ENCODE assay signal across 8 cellular contexts in the genomic region with DNA sequence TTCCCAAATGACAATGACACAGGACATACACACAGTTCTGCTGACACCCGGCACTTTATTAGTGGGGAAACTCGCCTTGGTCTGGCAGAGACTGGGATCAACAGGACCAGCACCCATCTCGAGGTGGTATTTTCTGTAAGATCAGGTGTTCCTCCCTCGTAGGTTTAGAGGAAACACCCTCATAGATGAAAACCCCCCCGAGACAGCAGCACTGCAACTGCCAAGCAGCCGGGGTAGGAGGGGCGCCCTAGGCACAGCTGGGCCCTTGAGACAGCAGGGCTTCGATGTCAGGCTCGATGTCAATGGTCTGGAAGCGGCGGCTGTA. TPM values are rescaled to one million over a fixed set of nuclear protein-coding genes. Genes with fewer than 3 reads are reported as not detected.
DNase-seq lines count a peak whose midpoint lies in the region; ATAC-seq, FAIRE-seq and TF ChIP-seq lines count a peak whose summit lies in the region.
"Not testable (repeated sequence)": the region's sequence is repeated elsewhere in the genome, so short reads cannot be mapped to it uniquely, and the experiment has no call there.

No MANE protein-coding gene starts in this region.

- peak overlapping the region; percentile 78 for H3K27ac ChIP-seq in CD4-positive, alpha-beta T cell (ENCODE audit: low read depth, low read length)
- H3K27ac ChIP-seq in HL-60 (replicated peaks) (peak overlapping the region; percentile 92), adrenal gland (peak overlapping the region; percentile 87 to 95 (median 90)), endothelial cell of umbilical vein (ENCODE audit: insufficient read depth, low read depth, low read length) (peak overlapping the region; percentile 60), layer of hippocampus (ENCODE audit: low read depth, low read length) (peak overlapping the region; percentile 90)
- not testable (repeated sequence) for H3K27ac ChIP-seq in thymus (ENCODE audit: low read depth)

- H3K79me2 ChIP-seq in endothelial cell of umbilical vein (ENCODE audit: control insufficient read depth, insufficient read depth, low read length): peaks cover 18% of the 10 kb centered on the region

- peaks cover 49% of the 10 kb centered on the region for H3K36me3 Mint-ChIP-seq in CD4-positive, alpha-beta T cell (ENCODE audit: low read depth)
- H3K36me3 Mint-ChIP-seq in T-helper 1 cell treated with Interleukin-12 subunit alpha and Interleukin-12 subunit beta and Interleukin-4 antibody, amounts not matched to agents 30 μg/mL and 1 μg/mL, for 36 hours (ENCODE audit: low read depth): peaks cover 37% of the 10 kb centered on the region
- peaks cover 35% of the 10 kb centered on the region for H3K36me3 Mint-ChIP-seq in osteocyte (ENCODE audit: unreplicated experiment)

- not testable (repeated sequence) for H3K9me1 ChIP-seq in endothelial cell of umbilical vein (replicated peaks; ENCODE audit: control insufficient read depth, extremely low read depth, insufficient read depth, low read length)

- TF ChIP-seq POLR2A in adrenal gland (IDR thresholded peaks at IDR 0.05); endothelial cell of umbilical vein (IDR thresholded peaks at IDR 0.05; ENCODE audit: low read depth, low read length): not testable (repeated sequence)

- intact Hi-C loops in CD4-positive, alpha-beta T cell (cut with DNase I, micrococcal nuclease): loop anchor here in 1 of 2 experiments (5.0 kb wide), 1 partner anchor 55 kb away; the partner anchor contains the start of genes RHOA and TCTA
- intact Hi-C loops in adrenal gland (cut with DNase I): loop anchor here in 1 of 2 donors (10.0 kb wide), 1 partner anchor 48 kb away; no protein-coding TSS in a partner anchor
- intact Hi-C loops in endothelial cell of umbilical vein (cut with micrococcal nuclease): not testable (repeated sequence)

- H3K27me3 Mint-ChIP-seq in CD4-positive, alpha-beta T cell; T-helper 1 cell treated with Interleukin-12 subunit alpha and Interleukin-12 subunit beta and Interleukin-4 antibody, amounts not matched to agents 30 μg/mL and 1 μg/mL, for 36 hours (ENCODE audit: low read depth); osteocyte (ENCODE audit: unreplicated experiment): not testable (repeated sequence)

- FAIRE-seq in endothelial cell of umbilical vein (lab: Jason Lieb, UNC): not testable (repeated sequence)

- H4K20me1 ChIP-seq in endothelial cell of umbilical vein (replicated peaks; ENCODE audit: control insufficient read depth, extremely low read depth, insufficient read depth, low read length): not testable (repeated sequence)

- H3K27me3 ChIP-seq in CD4-positive, alpha-beta T cell (ENCODE audit: control insufficient read depth, insufficient read depth, low read length); HL-60 (ENCODE audit: insufficient read depth, poor library complexity, severe bottlenecking); adrenal gland; endothelial cell of umbilical vein (ENCODE audit: control insufficient read depth in 2 of 2, insufficient read depth in 2 of 2, low read length in 2 of 2); layer of hippocampus (ENCODE audit: control insufficient read depth, insufficient read depth, low read length); thymus (ENCODE audit: control insufficient read depth, insufficient read depth): not testable (repeated sequence)

- WGBS in adrenal gland, 4 donors: 36 to 60% (median 43%) methylated on average over 4 to 11 of the region's 11 CpGs
- 28% methylated on average over 9 of the region's 11 CpGs for WGBS in thymus

- BruUV-seq in endothelial cell of umbilical vein (replicated peaks; lab: Mats Ljungman, UMichigan): not testable (repeated sequence)

- H2AFZ ChIP-seq in endothelial cell of umbilical vein (ENCODE audit: low read depth, low read length): not testable (repeated sequence)

- not testable (repeated sequence) for H3K9me3 Mint-ChIP-seq in CD4-positive, alpha-beta T cell; T-helper 1 cell treated with Interleukin-12 subunit alpha and Interleukin-12 subunit beta and Interleukin-4 antibody, amounts not matched to agents 30 μg/mL and 1 μg/mL, for 36 hours; osteocyte (ENCODE audit: unreplicated experiment)

- H3K4me3 Mint-ChIP-seq in CD4-positive, alpha-beta T cell: peak overlapping the region; percentile 94
- peak overlapping the region; percentile 97 for H3K4me3 Mint-ChIP-seq in T-helper 1 cell treated with Interleukin-12 subunit alpha and Interleukin-12 subunit beta and Interleukin-4 antibody, amounts not matched to agents 30 μg/mL and 1 μg/mL, for 36 hours
- H3K4me3 Mint-ChIP-seq in osteocyte (ENCODE audit: unreplicated experiment): peak overlapping the region; percentile 87

- H3K4me1 ChIP-seq in adrenal gland (replicated peaks in 1 of 2) (peaks cover 20 to 43% of the 10 kb centered on the region in 2 donors), endothelial cell of umbilical vein (ENCODE audit: control insufficient read depth, extremely low read depth, insufficient read depth, low read length) (peaks cover 38% of the 10 kb centered on the region)
- not testable (repeated sequence) for H3K4me1 ChIP-seq in thymus (ENCODE audit: control insufficient read depth, insufficient read depth, low read length)

- H3K4me3 ChIP-seq in HL-60 (replicated peaks; ENCODE audit: insufficient read depth, low read length): peak overlapping the region; percentile 51
- peak overlapping the region in 3 of 4 donors; percentile 3 to 80 (median 63) for H3K4me3 ChIP-seq in adrenal gland
- H3K4me3 ChIP-seq in endothelial cell of umbilical vein (replicated peaks in 1 of 3; ENCODE audit: insufficient read depth in 1 of 3, low read depth in 1 of 3, low read length in 3 of 3): peak overlapping the region; percentile 25 to 76 (median 71)
- peak overlapping the region; percentile 76 for H3K4me3 ChIP-seq in thymus (ENCODE audit: low read length)

- CTCF ChIA-PET in CD4-positive, alpha-beta T cell (lab: Charles Lee): interaction anchor here (0.6 to 7.8 kb wide), 3 partner anchors 17 to 92 kb away, joined by 3 to 32 read pairs (median 5); partner anchors contain the start of gene USP4
- CTCF ChIA-PET in endothelial cell of umbilical vein (lab: Charles Lee): interaction anchor here (0.7 to 8.2 kb wide), 3 partner anchors 12 to 92 kb away, joined by 3 to 68 read pairs (median 5); partner anchors contain the start of gene USP4

- H3K9me3 ChIP-seq in CD4-positive, alpha-beta T cell (ENCODE audit: control insufficient read depth, low read length); adrenal gland (replicated peaks in 1 of 3); endothelial cell of umbilical vein (replicated peaks; ENCODE audit: control insufficient read depth, insufficient read depth, low read length); thymus (ENCODE audit: control insufficient read depth): not testable (repeated sequence)

- peak overlapping the region; percentile 81 for H3K9ac ChIP-seq in endothelial cell of umbilical vein (replicated peaks; ENCODE audit: extremely low read depth, insufficient read depth, low read length)

- peaks cover 31% of the 10 kb centered on the region for H3K4me1 Mint-ChIP-seq in CD4-positive, alpha-beta T cell (ENCODE audit: low read depth)
- H3K4me1 Mint-ChIP-seq in T-helper 1 cell treated with Interleukin-12 subunit alpha and Interleukin-12 subunit beta and Interleukin-4 antibody, amounts not matched to agents 30 μg/mL and 1 μg/mL, for 36 hours (ENCODE audit: low read depth): peaks cover 28% of the 10 kb centered on the region
- H3K4me1 Mint-ChIP-seq in osteocyte (ENCODE audit: unreplicated experiment): peaks cover 47% of the 10 kb centered on the region

- peaks cover 0 to 41% of the 10 kb centered on the region in 2 donors for H3K36me3 ChIP-seq in adrenal gland (replicated peaks in 1 of 2)
- H3K36me3 ChIP-seq in endothelial cell of umbilical vein (ENCODE audit: control insufficient read depth in 2 of 2, extremely low read depth in 1 of 2, insufficient read depth in 2 of 2, low read length in 2 of 2): peaks cover 7 to 11% of the 10 kb centered on the region in 2 experiments
- peaks cover 48% of the 10 kb centered on the region for H3K36me3 ChIP-seq in thymus (ENCODE audit: control insufficient read depth, insufficient read depth)

- dilution Hi-C loops in endothelial cell of umbilical vein (cut with MboI; ENCODE audit: extremely low pct_ligation_motif_present, low sequenced_read_pairs): not testable (repeated sequence)

- peak overlapping the region; percentile 45 for H3K4me2 ChIP-seq in endothelial cell of umbilical vein (ENCODE audit: insufficient read depth, low read length)

- ATAC-seq in CD4-positive, alpha-beta T cell (ENCODE audit: poor library complexity): peak; percentile 33

- POLR2A ChIA-PET in CD4-positive, alpha-beta T cell (lab: Charles Lee): interaction anchor here (0.8 to 3.2 kb wide), 6 partner anchors 12 to 87 kb away, joined by 3 to 68 read pairs (median 4); partner anchors contain the start of genes NICN1 and USP4
- POLR2A ChIA-PET in endothelial cell of umbilical vein (lab: Charles Lee): interaction anchor here (0.5 to 3.7 kb wide), 6 partner anchors 12 to 92 kb away, joined by 3 to 39 read pairs (median 4); partner anchors contain the start of genes RHOA and USP4

- H3K27ac Mint-ChIP-seq in CD4-positive, alpha-beta T cell: peak overlapping the region; percentile 92
- H3K27ac Mint-ChIP-seq in T-helper 1 cell treated with Interleukin-12 subunit alpha and Interleukin-12 subunit beta and Interleukin-4 antibody, amounts not matched to agents 30 μg/mL and 1 μg/mL, for 36 hours: peak overlapping the region; percentile 91
- peak overlapping the region; percentile 93 for H3K27ac Mint-ChIP-seq in osteocyte (ENCODE audit: unreplicated experiment)

- not testable (repeated sequence) for TF ChIP-seq CTCF in CD4-positive, alpha-beta T cell (IDR thresholded peaks at IDR 0.05); HL-60 (IDR thresholded peaks at IDR 0.05; ENCODE audit: insufficient read depth, low read length); adrenal gland (IDR thresholded peaks at IDR 0.05); endothelial cell of umbilical vein (IDR thresholded peaks at IDR 0.05; ENCODE audit: extremely low read depth in 1 of 2, insufficient read depth in 1 of 2, low read depth in 1 of 2, low read length in 2 of 2); osteocyte (IDR thresholded peaks at IDR 0.05)

- DNase-seq in CD4-positive, alpha-beta T cell; HL-60 (ENCODE audit: low read depth in 1 of 2, low spot score in 1 of 2); endothelial cell of umbilical vein (ENCODE audit: low read depth, low spot score); osteocyte (ENCODE audit: extremely low spot score, unreplicated experiment): not testable (repeated sequence)
- peak in 1 of 7 donors; percentile 57 for DNase-seq in adrenal gland

RNA-seq across cellular contexts. Expression of gene GPX1, which starts 1.1 kb away (rescaled TPM):
- total RNA-seq in CD4-positive, alpha-beta T cell: 10 to 100 TPM; 20.8 to 22.9 TPM
- total RNA-seq in adrenal gland: 1,000 to 10,000 TPM in 2 of 8 donors, 100 to 1,000 TPM in 6; 429 to 1,200 (median 517) TPM
- polyA plus RNA-seq in adrenal gland: 100 to 1,000 TPM in 2 of 3 donors, 10 to 100 TPM in 1; 60.3 to 942 (median 567) TPM
- total RNA-seq in endothelial cell of umbilical vein: 427 and 461 TPM in 2 replicates
- 1,348 and 1,830 TPM in 2 replicates for polyA plus RNA-seq in endothelial cell of umbilical vein
- 698 and 894 TPM in 2 replicates for polyA plus RNA-seq in endothelial cell of umbilical vein (2011; cell fraction: cytosol; rRNA removed)
- polyA plus RNA-seq in endothelial cell of umbilical vein (2011; cell fraction: nucleus; rRNA removed): 215 and 276 TPM in 2 replicates
- 423 and 506 TPM in 2 replicates for polyA plus RNA-seq in endothelial cell of umbilical vein (2012)
- polyA minus RNA-seq in endothelial cell of umbilical vein: 213 and 248 TPM in 2 replicates
- 212 TPM for polyA minus RNA-seq in endothelial cell of umbilical vein (2011; cell fraction: cytosol; rRNA and poly(A)+ RNA removed)
- 57.6 and 113 TPM in 2 replicates for polyA minus RNA-seq in endothelial cell of umbilical vein (2011; cell fraction: nucleus; rRNA and poly(A)+ RNA removed)
- total RNA-seq in osteocyte: 91.6 and 98.9 TPM in 2 replicates
- polyA plus RNA-seq in thymus: 384 TPM

RNA-seq across cellular contexts. Expression of gene USP4, which starts 17.2 kb away (rescaled TPM):
- 10 to 100 TPM; 94.3 to 95.2 TPM for total RNA-seq in CD4-positive, alpha-beta T cell
- 10 to 100 TPM; 14.2 to 56.9 (median 40.0) TPM for total RNA-seq in adrenal gland
- 10 to 100 TPM; 41.4 to 71.0 (median 53.4) TPM for polyA plus RNA-seq in adrenal gland
- total RNA-seq in endothelial cell of umbilical vein: 61.3 and 63.0 TPM in 2 replicates
- 33.9 and 39.1 TPM in 2 replicates for polyA plus RNA-seq in endothelial cell of umbilical vein
- polyA plus RNA-seq in endothelial cell of umbilical vein (2011; cell fraction: cytosol; rRNA removed): 35.8 and 36.2 TPM in 2 replicates
- 83.0 and 89.3 TPM in 2 replicates for polyA plus RNA-seq in endothelial cell of umbilical vein (2011; cell fraction: nucleus; rRNA removed)
- polyA plus RNA-seq in endothelial cell of umbilical vein (2012): 43.2 and 49.3 TPM in 2 replicates
- 101 and 123 TPM in 2 replicates for polyA minus RNA-seq in endothelial cell of umbilical vein
- polyA minus RNA-seq in endothelial cell of umbilical vein (2011; cell fraction: cytosol; rRNA and poly(A)+ RNA removed): 15.2 TPM
- polyA minus RNA-seq in endothelial cell of umbilical vein (2011; cell fraction: nucleus; rRNA and poly(A)+ RNA removed): 56.9 and 75.2 TPM in 2 replicates
- total RNA-seq in osteocyte: 42.9 and 44.3 TPM in 2 replicates
- 57.8 TPM for polyA plus RNA-seq in thymus

RNA-seq across cellular contexts. Expression of gene RHOA, which starts 54.7 kb away (rescaled TPM):
- 100 to 1,000 TPM; 256 to 271 TPM for total RNA-seq in CD4-positive, alpha-beta T cell
- total RNA-seq in adrenal gland (100 to 1,000 TPM; 357 to 913 (median 482) TPM), endothelial cell of umbilical vein (571 and 580 TPM in 2 replicates), osteocyte (574 and 607 TPM in 2 replicates)
- polyA plus RNA-seq in adrenal gland (100 to 1,000 TPM; 185 to 796 (median 189) TPM), endothelial cell of umbilical vein (312 and 450 TPM in 2 replicates), thymus (368 TPM)
- 473 and 475 TPM in 2 replicates for polyA plus RNA-seq in endothelial cell of umbilical vein (2011; cell fraction: cytosol; rRNA removed)
- polyA plus RNA-seq in endothelial cell of umbilical vein (2011; cell fraction: nucleus; rRNA removed): 203 and 216 TPM in 2 replicates
- 543 and 693 TPM in 2 replicates for polyA plus RNA-seq in endothelial cell of umbilical vein (2012)
- 565 and 590 TPM in 2 replicates for polyA minus RNA-seq in endothelial cell of umbilical vein
- polyA minus RNA-seq in endothelial cell of umbilical vein (2011; cell fraction: cytosol; rRNA and poly(A)+ RNA removed): 326 TPM
- 104 and 106 TPM in 2 replicates for polyA minus RNA-seq in endothelial cell of umbilical vein (2011; cell fraction: nucleus; rRNA and poly(A)+ RNA removed)

RNA-seq across cellular contexts. Expression of gene TCTA, which starts 55.1 kb away (rescaled TPM):
- total RNA-seq in CD4-positive, alpha-beta T cell: 10 to 100 TPM; 21.4 to 22.0 TPM
- total RNA-seq in adrenal gland (10 to 100 TPM; 31.7 to 83.3 (median 46.0) TPM), endothelial cell of umbilical vein (18.6 and 21.9 TPM in 2 replicates), osteocyte (34.7 and 36.4 TPM in 2 replicates)
- polyA plus RNA-seq in adrenal gland (100 to 1,000 TPM in 1 of 3 donors, 10 to 100 TPM in 2; 26.9 to 116 (median 33.7) TPM), endothelial cell of umbilical vein (31.3 and 32.3 TPM in 2 replicates), thymus (24.5 TPM)
- 32.8 and 35.2 TPM in 2 replicates for polyA plus RNA-seq in endothelial cell of umbilical vein (2011; cell fraction: cytosol; rRNA removed)
- 10.4 and 11.6 TPM in 2 replicates for polyA plus RNA-seq in endothelial cell of umbilical vein (2011; cell fraction: nucleus; rRNA removed)
- 17.8 and 19.4 TPM in 2 replicates for polyA plus RNA-seq in endothelial cell of umbilical vein (2012)
- polyA minus RNA-seq in endothelial cell of umbilical vein: 25.5 and 31.8 TPM in 2 replicates
- polyA minus RNA-seq in endothelial cell of umbilical vein (2011; cell fraction: cytosol; rRNA and poly(A)+ RNA removed): 20.3 TPM
- polyA minus RNA-seq in endothelial cell of umbilical vein (2011; cell fraction: nucleus; rRNA and poly(A)+ RNA removed): 11.0 and 11.2 TPM in 2 replicates
